Comparison of ENCODE assay signal across 11 cellular contexts in the genomic region with DNA sequence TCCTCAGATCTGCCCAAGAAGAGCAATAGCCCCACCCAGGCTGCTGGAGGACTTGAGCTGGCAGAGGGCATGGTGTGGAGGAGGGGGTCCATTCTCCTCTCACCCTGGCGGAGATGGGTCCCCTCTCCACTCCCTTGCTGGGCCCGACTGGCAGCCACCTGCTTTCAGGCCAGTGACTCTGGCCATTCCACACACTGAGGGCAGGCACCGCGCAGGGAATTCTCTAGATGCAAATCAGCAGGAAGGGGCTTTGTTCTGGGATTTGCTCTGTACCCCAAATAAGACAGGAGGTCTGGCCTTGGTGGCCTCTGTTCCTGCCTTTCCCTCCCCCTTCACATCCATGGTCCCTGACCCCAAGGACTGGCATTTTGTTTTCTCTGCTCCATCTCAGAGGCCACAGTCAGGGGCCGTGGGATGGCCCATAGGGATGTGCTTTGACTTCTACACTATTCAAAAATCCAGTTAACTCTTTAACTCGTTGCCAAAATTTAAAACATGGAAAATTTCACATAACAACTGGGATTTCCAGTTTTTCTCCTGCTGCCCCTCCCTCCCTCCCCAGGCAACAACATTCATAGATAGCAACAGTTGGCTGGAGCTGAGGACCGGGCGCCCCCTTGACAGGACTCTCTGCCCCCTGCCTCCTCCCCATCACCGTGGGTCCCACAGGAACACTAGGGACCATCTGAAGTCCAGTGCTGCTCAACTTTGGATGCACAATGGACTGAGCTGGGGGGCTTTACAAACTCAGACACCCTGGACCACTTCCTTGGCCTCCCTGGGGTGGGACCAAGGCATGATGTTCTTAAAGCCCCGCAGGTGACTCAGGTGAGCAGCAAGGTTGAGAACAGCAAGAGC. TPM values are rescaled to one million over a fixed set of nuclear protein-coding genes. Genes with fewer than 3 reads are reported as not detected.
DNase-seq lines count a peak whose midpoint lies in the region; ATAC-seq and TF ChIP-seq lines count a peak whose summit lies in the region.
"Had no signal": no experiment of that assay in that cellular context is flagged by ENCODE, and none has a peak within 500 bp of the region (broad histone marks: within the 10 kb centered on the region; RNA-seq: fewer than 3 reads in every experiment).

No MANE protein-coding gene starts in this region.

- no peak for TF ChIP-seq CTCF in GM20000 (IDR thresholded peaks at IDR 0.05; ENCODE audit: extremely low read depth, missing control alignments)
- no peak for TF ChIP-seq CTCF in nephron progenitor cell (IDR thresholded peaks at IDR 0.05)
- TF ChIP-seq CTCF in Caco-2 (IDR thresholded peaks at IDR 0.05; ENCODE audit: insufficient read depth in 1 of 2, low read depth in 1 of 2, low read length in 1 of 2, severe bottlenecking in 1 of 2, unreplicated experiment in 1 of 2), result no peak

- CTCF ChIA-PET in Caco-2 (lab: Charles Lee), result interaction anchor here (0.6 kb wide), 1 partner anchor 25 kb away, joined by 3 read pairs; no protein-coding TSS in a partner anchor

- no TSS peak for BruUV-seq in Caco-2 (replicated peaks; lab: Mats Ljungman, UMichigan)

- H3K36me3 ChIP-seq in adipocyte (ENCODE audit: control insufficient read depth, insufficient read depth, low read length, severe bottlenecking), result peaks cover 21% of the 10 kb centered on the region
- H3K36me3 ChIP-seq in Caco-2 (ENCODE audit: control insufficient read depth, insufficient read depth, low read length), result no peaks in the 10 kb centered on the region

- no peak overlapping the region for H3K4me3 ChIP-seq in adipocyte (ENCODE audit: low read length)
- H3K4me3 ChIP-seq in skin epidermis, result no peak overlapping the region
- H3K4me3 ChIP-seq in Caco-2 (ENCODE audit: low read depth, low read length), result no peak overlapping the region

- H3K9me3 Mint-ChIP-seq in nephron progenitor cell (no peaks in the 10 kb centered on the region), Caco-2 (ENCODE audit: unreplicated experiment) (no peaks in the 10 kb centered on the region)
- H3K9me3 Mint-ChIP-seq: brain, T-cell had no signal

- no peaks in the 10 kb centered on the region for H3K9me3 ChIP-seq in adipocyte (ENCODE audit: control insufficient read depth, low read length)
- H3K9me3 ChIP-seq in Caco-2, result no peaks in the 10 kb centered on the region

- H3K27ac Mint-ChIP-seq in nephron progenitor cell (no peak overlapping the region), Caco-2 (ENCODE audit: unreplicated experiment) (no peak overlapping the region)
- H3K27ac Mint-ChIP-seq: T-cell had no signal

- intact Hi-C loops in Caco-2 (cut with micrococcal nuclease; ENCODE audit: unreplicated experiment), result no loop called here

- DNase-seq in GM20000 (ENCODE audit: low spot score) (peak; percentile 4), adipocyte (ENCODE audit: low read depth) (peak; percentile 21), left lobe of liver (ENCODE audit: low spot score) (peak; percentile 50), nephron progenitor cell (no peak), DMS153 treated with DMSO at 0.1 percent for 48 hours (lab: John Stamatoyannopoulos, UW; ENCODE audit: unreplicated experiment) (no peak), Caco-2 (no peak)

- H3K27me3 ChIP-seq in adipocyte (replicated peaks; ENCODE audit: control insufficient read depth, insufficient read depth, low read length) (no peaks in the 10 kb centered on the region), Caco-2 (replicated peaks; ENCODE audit: control insufficient read depth, insufficient read depth, low read length) (no peaks in the 10 kb centered on the region)

- H3K4me3 Mint-ChIP-seq in nephron progenitor cell, result no peak overlapping the region
- no peak overlapping the region for H3K4me3 Mint-ChIP-seq in Caco-2 (ENCODE audit: unreplicated experiment)
- H3K4me3 Mint-ChIP-seq: brain, T-cell had no signal

- peak overlapping the region; percentile 71 for H3K9ac ChIP-seq in adipocyte (ENCODE audit: low read length)

- H3K4me1 ChIP-seq in adipocyte (ENCODE audit: control insufficient read depth, insufficient read depth, low read length) (peaks cover 43% of the 10 kb centered on the region), Caco-2 (no peaks in the 10 kb centered on the region)

- H3K36me3 Mint-ChIP-seq in nephron progenitor cell (ENCODE audit: low read depth) (peaks cover 4% of the 10 kb centered on the region), Caco-2 (ENCODE audit: insufficient read depth, unreplicated experiment) (no peaks in the 10 kb centered on the region)
- H3K36me3 Mint-ChIP-seq: brain, T-cell had no signal

- H3K4me1 Mint-ChIP-seq in nephron progenitor cell (peaks cover 17% of the 10 kb centered on the region), Caco-2 (ENCODE audit: low read depth, unreplicated experiment) (no peaks in the 10 kb centered on the region)
- H3K4me1 Mint-ChIP-seq: T-cell had no signal

- POLR2A ChIA-PET in Caco-2 (lab: Charles Lee), result no interaction called here

- H3K27me3 Mint-ChIP-seq in nephron progenitor cell (ENCODE audit: low read depth, poor library complexity) (peaks cover 2% of the 10 kb centered on the region), Caco-2 (ENCODE audit: insufficient read depth, unreplicated experiment) (no peaks in the 10 kb centered on the region)
- H3K27me3 Mint-ChIP-seq: brain, T-cell had no signal

- peak; percentile 6 for ATAC-seq in left lobe of liver
- no peak for ATAC-seq in GM21529 (IDR thresholded peaks at IDR 0.05; ENCODE audit: unreplicated experiment)
- ATAC-seq: T-cell had no signal

- peak overlapping the region in 18 of 21 experiments; percentile 4 to 83 (median 55) for H3K27ac ChIP-seq in skin epidermis
- H3K27ac ChIP-seq: HL-60 had no signal

RNA-seq across cellular contexts. Expression of a gene that starts 33.9 kb away (rescaled TPM):
- total RNA-seq in left lobe of liver (93.4 TPM), Caco-2 (2022) (116 and 133 TPM in 2 replicates)

Comparison
In these comparisons a context has a peak if more than half of its experiments do, and no peak if none do; other contexts are left out.
1. DNase-seq: peak in GM20000 (single experiment), adipocyte (single experiment) and left lobe of liver (single experiment); none in nephron progenitor cell (single experiment), DMS153 treated with DMSO at 0.1 percent for 48 hours (single experiment) and Caco-2 (0 of 2).